ENCODE assay signal across 26 cellular contexts in the genomic region with DNA sequence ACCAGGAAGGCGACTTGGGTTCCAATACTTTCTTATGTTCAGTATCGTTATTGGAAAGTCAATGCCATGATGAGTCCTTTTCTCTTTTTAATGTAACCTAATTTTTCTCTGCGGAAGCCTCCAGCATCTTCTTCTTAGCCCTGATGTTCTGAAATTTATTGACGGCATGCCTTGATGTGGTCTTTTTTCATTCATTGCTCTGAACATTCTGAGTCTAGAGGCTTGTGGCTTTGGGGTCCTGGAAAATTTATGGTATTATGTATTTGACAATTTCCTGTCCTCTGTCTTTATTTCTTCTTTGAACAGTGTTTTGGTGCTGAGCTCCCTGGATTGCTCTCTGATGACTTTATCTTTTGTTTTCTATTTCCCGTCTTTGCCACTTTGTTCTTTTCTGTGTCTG. TPM values are rescaled to one million over a fixed set of nuclear protein-coding genes. Genes with fewer than 3 reads are reported as not detected.
"Had no signal": no experiment of that assay in that cellular context is flagged by ENCODE, and none has a peak within 500 bp of the region (broad histone marks: within the 10 kb centered on the region; RNA-seq: fewer than 3 reads in every experiment).

No MANE protein-coding gene starts in this region.

- H3K9me3 ChIP-seq: tibial artery, uterus had no signal

- H3K36me3 ChIP-seq: brain microvascular endothelial cell, tibial artery, uterus, WERI-Rb-1 had no signal

- H3K27ac ChIP-seq: brain microvascular endothelial cell, coronary artery, parathyroid adenoma, tibial artery, uterus, WERI-Rb-1 had no signal

- ATAC-seq: sciatic nerve had no signal

- H3K4me1 Mint-ChIP-seq: central memory CD8-positive, alpha-beta T cell had no signal

- DNase-seq: activated CD4-positive, alpha-beta memory T cell treated with anti-CD3 and anti-CD28 coated beads, Interleukin-2, amount 10 ng/mL, durations not matched to agents 7 days and 5 days; activated CD4-positive, alpha-beta T cell treated with anti-CD3 and anti-CD28 coated beads for 1 hour; activated CD8-positive, alpha-beta memory T cell treated with anti-CD3 and anti-CD28 coated beads, Interleukin-2, amount 50 U/mL, for 4 hours; anterior cingulate cortex; brain microvascular endothelial cell; foreskin melanocyte; glutamatergic neuron; stimulated activated CD4-positive, alpha-beta T cell treated with anti-CD3 and anti-CD28 coated beads, Interleukin-4, amount 100 ng/mL, for 1 hour; substantia nigra; tibial artery; uterus; WERI-Rb-1 had no signal

- H3K27ac Mint-ChIP-seq: activated CD4-positive, alpha-beta memory T cell treated with anti-CD3 and anti-CD28 coated beads, Interleukin-2, amount 10 ng/mL, durations not matched to agents 7 days and 5 days; activated T-helper 1 cell treated with anti-CD3 and anti-CD28 coated beads, Interleukin-12 subunit alpha, Interleukin-12 subunit beta, Interleukin-2, Interleukin-4 antibody, amounts not matched to agents 30 ng/mL and 10 ng/mL and 1 ng/mL, durations not matched to agents 14 hours and 24 hours and 36 hours; nephron had no signal

- H3K4me3 Mint-ChIP-seq: activated CD4-positive, alpha-beta memory T cell treated with anti-CD3 and anti-CD28 coated beads, Interleukin-2, amount 10 ng/mL, durations not matched to agents 7 days and 5 days; activated T-helper 1 cell treated with anti-CD3 and anti-CD28 coated beads, Interleukin-12 subunit alpha, Interleukin-12 subunit beta, Interleukin-2, Interleukin-4 antibody, amounts not matched to agents 30 ng/mL and 10 ng/mL and 1 ng/mL, durations not matched to agents 14 hours and 24 hours and 36 hours; central memory CD8-positive, alpha-beta T cell; nephron had no signal

- H3K27me3 ChIP-seq: brain microvascular endothelial cell, tibial artery, uterus had no signal

- H3K4me3 ChIP-seq: coronary artery, lung, smooth muscle cell, tibial artery, uterus had no signal

- H3K9me3 Mint-ChIP-seq: activated CD4-positive, alpha-beta memory T cell treated with anti-CD3 and anti-CD28 coated beads, Interleukin-2, amount 10 ng/mL, durations not matched to agents 7 days and 5 days had no signal

- H3K4me1 ChIP-seq: parathyroid adenoma, uterus had no signal

RNA-seq across cellular contexts. Expression of a gene that starts 28.7 kb away (rescaled TPM):
- total RNA-seq: activated CD4-positive, alpha-beta memory T cell treated with anti-CD3 and anti-CD28 coated beads, Interleukin-2, amount 10 ng/mL, durations not matched to agents 7 days and 5 days; activated T-helper 1 cell treated with anti-CD3 and anti-CD28 coated beads, Interleukin-12 subunit alpha, Interleukin-12 subunit beta, Interleukin-2, Interleukin-4 antibody, amounts not matched to agents 30 ng/mL and 10 ng/mL and 1 ng/mL, durations not matched to agents 14 hours and 24 hours and 36 hours; epithelial cell of proximal tubule; fibroblast of lung; left lobe of liver; sciatic nerve; SK-MEL-5; smooth muscle cell; T-helper 2 cell treated with Interferon-gamma antibody and Interleukin-4, amounts not matched to agents 100 ng/mL and 5 ng/mL, for 36 hours had no signal
- polyA plus RNA-seq: fibroblast of lung, keratinocyte, smooth muscle cell had no signal
